Comparison of ENCODE assay signal across 1 cellular context in genomic region chr9:134598884-134599245, GRCh38.
TF ChIP-seq lines count a peak whose summit lies in the region.

No MANE protein-coding gene starts in this region.

TF ChIP-seq in GM23338, 12 proteins besides CTCF, POLR2A, EP300 and RAD21:
- TF ChIP-seq STAT1 (IDR thresholded peaks at IDR 0.05; ENCODE audit: unreplicated experiment): no peak
- no peak for TF ChIP-seq CREB1 (CRISPR knock-in tag; IDR thresholded peaks at IDR 0.05; ENCODE audit: low read depth)
- no peak for TF ChIP-seq EZH2phosphoT487 (IDR thresholded peaks at IDR 0.05; ENCODE audit: unreplicated experiment)
- no peak for TF ChIP-seq ZNF114 (CRISPR knock-in tag; IDR thresholded peaks at IDR 0.05)
- TF ChIP-seq ZNF331 (CRISPR knock-in tag; IDR thresholded peaks at IDR 0.05; ENCODE audit: low read depth): no peak
TF ChIP-seq in GM23338: peak in this region for 0.
